ENCODE assay signal across 8 cellular contexts in the genomic region with DNA sequence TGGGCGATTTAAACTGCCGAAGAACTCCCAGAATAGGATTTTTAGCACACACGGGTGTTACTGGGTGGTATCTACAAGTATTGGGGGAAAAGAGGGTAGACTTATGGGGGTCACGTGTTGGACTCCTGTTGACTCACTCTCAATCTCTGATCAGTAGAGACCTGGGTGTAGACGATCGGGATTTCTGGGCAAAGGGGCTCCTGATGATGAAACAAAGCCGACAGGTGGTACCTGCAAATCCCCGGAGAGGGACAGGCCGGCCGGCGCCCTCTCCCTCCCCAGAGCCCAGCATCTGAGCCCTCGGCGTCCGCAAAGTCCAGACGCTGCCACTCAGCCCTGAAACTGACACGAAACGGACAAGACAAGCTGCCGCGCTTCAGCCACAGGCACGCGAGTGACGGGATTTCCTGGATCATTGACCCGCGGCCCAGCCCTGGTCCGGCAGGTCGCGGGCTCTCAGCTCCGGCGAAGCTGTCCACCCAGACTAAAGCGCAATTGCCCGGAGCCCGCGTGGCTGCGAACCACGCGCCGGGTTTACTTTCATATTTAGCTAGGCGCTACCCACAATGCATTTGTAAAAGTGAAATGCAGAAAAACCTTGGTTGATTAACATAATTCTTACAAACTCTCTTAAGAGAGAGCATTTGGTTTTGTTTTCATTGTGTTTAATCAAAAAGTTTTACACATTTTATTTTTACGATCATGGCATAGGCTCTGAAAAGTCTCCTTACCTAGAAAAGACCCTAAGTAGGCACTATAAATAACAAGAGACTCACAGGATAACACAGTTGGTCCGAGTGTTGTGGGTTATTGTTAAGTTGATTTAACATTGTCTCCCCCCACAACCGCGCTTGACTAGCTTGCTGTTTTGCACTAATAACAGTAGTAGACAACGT. TPM values are rescaled to one million over a fixed set of nuclear protein-coding genes. Genes with fewer than 3 reads are reported as not detected.
DNase-seq lines count a peak whose midpoint lies in the region; ATAC-seq and TF ChIP-seq lines count a peak whose summit lies in the region.

No MANE protein-coding gene starts in this region.

- DNase-seq in Daoy (ENCODE audit: low read depth) (peak; percentile 91), GM23248 (peak; percentile 91), Kasumi-1 (lab: John Stamatoyannopoulos, UW) (peak; percentile 80 to 85), RWPE2 (ENCODE audit: low spot score) (peak; percentile 70), fibroblast of the aortic adventitia (ENCODE audit: low read depth) (peak; percentile 95), nephron progenitor cell (peak; percentile 73)
- DNase-seq in activated effector memory CD4-positive, alpha-beta T cell treated with Interleukin-2 at 50 U/mL for 16 hours, result peak; percentile 56

- H3K4me1 ChIP-seq in GM23248 (ENCODE audit: insufficient read depth) (peaks cover 4% of the 10 kb centered on the region; the same call in 1 of the 2 replicates), RWPE2 (ENCODE audit: insufficient read depth, poor library complexity, severe bottlenecking) (peaks cover 7% of the 10 kb centered on the region)

- no peaks in the 10 kb centered on the region for H3K9me3 Mint-ChIP-seq in nephron progenitor cell
- no peaks in the 10 kb centered on the region for H3K9me3 Mint-ChIP-seq in stimulated activated naive CD8-positive, alpha-beta T cell treated with anti-CD3 and anti-CD28 coated beads, Interleukin-15, Interleukin-2, amounts not matched to agents 100 ng/mL and 50 ng/mL, for 24 hours

- H3K9me3 ChIP-seq in GM23248 (ENCODE audit: low read depth) (no peaks in the 10 kb centered on the region), RWPE2 (ENCODE audit: severe bottlenecking) (no peaks in the 10 kb centered on the region)

- H3K27ac ChIP-seq in GM23248 (peak overlapping the region; percentile 76), RWPE2 (ENCODE audit: poor library complexity, severe bottlenecking) (peak overlapping the region; percentile 63)

- peaks cover 9% of the 10 kb centered on the region for H3K4me1 Mint-ChIP-seq in nephron progenitor cell
- H3K4me1 Mint-ChIP-seq in stimulated activated naive CD8-positive, alpha-beta T cell treated with anti-CD3 and anti-CD28 coated beads, Interleukin-15, Interleukin-2, amounts not matched to agents 100 ng/mL and 50 ng/mL, for 24 hours (ENCODE audit: low read depth), result peaks cover 34% of the 10 kb centered on the region

- TF ChIP-seq CTCF in RWPE2 (IDR thresholded peaks at IDR 0.05; ENCODE audit: poor library complexity, severe bottlenecking) (no peak), fibroblast of the aortic adventitia (IDR thresholded peaks at IDR 0.05; ENCODE audit: insufficient read depth, low read length) (no peak), nephron progenitor cell (IDR thresholded peaks at IDR 0.05) (no peak)

- peaks cover 9% of the 10 kb centered on the region for H3K27me3 Mint-ChIP-seq in nephron progenitor cell (ENCODE audit: low read depth, poor library complexity)
- H3K27me3 Mint-ChIP-seq in stimulated activated naive CD8-positive, alpha-beta T cell treated with anti-CD3 and anti-CD28 coated beads, Interleukin-15, Interleukin-2, amounts not matched to agents 100 ng/mL and 50 ng/mL, for 24 hours, result no peaks in the 10 kb centered on the region

- H3K4me3 ChIP-seq in GM23248, result peak overlapping the region; percentile 92
- peak overlapping the region; percentile 76 for H3K4me3 ChIP-seq in RWPE2 (ENCODE audit: severe bottlenecking)
- H3K4me3 ChIP-seq in fibroblast of the aortic adventitia (ENCODE audit: low read depth, low read length), result peak overlapping the region; percentile 97

- H3K36me3 ChIP-seq in GM23248 (ENCODE audit: low read depth) (no peaks in the 10 kb centered on the region), RWPE2 (ENCODE audit: low read depth) (no peaks in the 10 kb centered on the region)

- no peaks in the 10 kb centered on the region for H3K9me2 ChIP-seq in GM23248 (ENCODE audit: insufficient read depth)

- no peaks in the 10 kb centered on the region for H3K27me3 ChIP-seq in GM23248 (replicated peaks; ENCODE audit: insufficient read depth)
- no peaks in the 10 kb centered on the region for H3K27me3 ChIP-seq in RWPE2 (ENCODE audit: insufficient read depth, poor library complexity, severe bottlenecking)

- H3K79me2 ChIP-seq in GM23248 (ENCODE audit: insufficient read depth), result no peaks in the 10 kb centered on the region

- peak overlapping the region; percentile 96 for H2AFZ ChIP-seq in GM23248

- peak overlapping the region; percentile 91 for H3K9ac ChIP-seq in GM23248

- H3K4me3 Mint-ChIP-seq in nephron progenitor cell, result peak overlapping the region; percentile 89
- H3K4me3 Mint-ChIP-seq in stimulated activated naive CD8-positive, alpha-beta T cell treated with anti-CD3 and anti-CD28 coated beads, Interleukin-15, Interleukin-2, amounts not matched to agents 100 ng/mL and 50 ng/mL, for 24 hours, result peak overlapping the region; percentile 96

- H3F3A ChIP-seq in GM23248 (ENCODE audit: insufficient read depth), result no peaks in the 10 kb centered on the region

- in situ Hi-C loops in GM23248 (cut with MboI), result no loop called here

- 1 to 2% methylated on average over 35 to 39 of the region's 43 CpGs for WGBS in GM23248 (ENCODE audit: low coverage in 1 of 2, low lambda C conversion rate in 2 of 2, missing lambda C conversion rate in 2 of 2), 2 experiments

- H3K4me2 ChIP-seq in GM23248 (ENCODE audit: unreplicated experiment), result peak overlapping the region; percentile 91

- peak overlapping the region; percentile 99 for H3K27ac Mint-ChIP-seq in nephron progenitor cell
- peak overlapping the region; percentile 100 for H3K27ac Mint-ChIP-seq in stimulated activated naive CD8-positive, alpha-beta T cell treated with anti-CD3 and anti-CD28 coated beads, Interleukin-15, Interleukin-2, amounts not matched to agents 100 ng/mL and 50 ng/mL, for 24 hours

- H4K20me1 ChIP-seq in GM23248 (ENCODE audit: insufficient read depth), result no peaks in the 10 kb centered on the region

- no peaks in the 10 kb centered on the region for H3K36me3 Mint-ChIP-seq in nephron progenitor cell (ENCODE audit: low read depth)
- no peaks in the 10 kb centered on the region for H3K36me3 Mint-ChIP-seq in stimulated activated naive CD8-positive, alpha-beta T cell treated with anti-CD3 and anti-CD28 coated beads, Interleukin-15, Interleukin-2, amounts not matched to agents 100 ng/mL and 50 ng/mL, for 24 hours (ENCODE audit: low read depth)

- peak; percentile 66 for ATAC-seq in RWPE2 (ENCODE audit: low read depth)

RNA-seq across cellular contexts. Expression of a gene that starts 56.9 kb away (rescaled TPM):
- 70.1 and 79.1 TPM in 2 replicates for total RNA-seq in Daoy (2014; rRNA removed; shearing (Covaris generic))
- total RNA-seq in GM23248 (2014; rRNA removed; shearing (Covaris generic)), result 6.1 and 7.6 TPM in 2 replicates
- 8.6 and 9.6 TPM in 2 replicates for polyA plus RNA-seq in GM23248 (2016; fragmentation: Nextera tagmentation; extraction: Ambion mirVana)
- 15.0 and 30.1 TPM in 2 replicates for total RNA-seq in fibroblast of the aortic adventitia (ENCODE audit: low replicate concordance)

Comparison
In these comparisons a context has a peak if more than half of its experiments do, and no peak if none do; other contexts are left out.
1. Peak in every context shown above with its lines: DNase-seq, ATAC-seq, H3K4me3 ChIP-seq and H3K27ac ChIP-seq.